Comparison of ENCODE assay signal across 10 cellular contexts in genomic region chrX:63913719-63914118, GRCh38.
"Had no signal": no experiment of that assay in that cellular context is flagged by ENCODE, and none has a peak within 500 bp of the region (broad histone marks: within the 10 kb centered on the region; RNA-seq: fewer than 3 reads in every experiment).

No MANE protein-coding gene starts in this region.

- DNase-seq: GM23248, GOT3, H7, HCEC 1CT, HFFc6 had no signal

- H3K27ac Mint-ChIP-seq: GM23338, HFFc6 had no signal

- H3K4me3 Mint-ChIP-seq: GM23338, HFFc6 had no signal

- H3K4me3 ChIP-seq: GM23248, GM23338, HAP-1 had no signal

- H3K9me3 ChIP-seq: HAP-1 had no signal

- H3K4me1 Mint-ChIP-seq: GM23338 had no signal

- H3K4me1 ChIP-seq: HAP-1 had no signal

- H3K36me3 ChIP-seq: HAP-1 had no signal

- ATAC-seq: GM23338, HCT116 had no signal

- H3K27ac ChIP-seq: GM23248 had no signal

- H3K9ac ChIP-seq: GM23248 had no signal

- FAIRE-seq: H1, H54 had no signal

- H3K4me2 ChIP-seq: GM23338 had no signal

- H2AFZ ChIP-seq: GM23248, GM23338 had no signal
